Comparison of ENCODE assay signal across 26 cellular contexts in the genomic region with DNA sequence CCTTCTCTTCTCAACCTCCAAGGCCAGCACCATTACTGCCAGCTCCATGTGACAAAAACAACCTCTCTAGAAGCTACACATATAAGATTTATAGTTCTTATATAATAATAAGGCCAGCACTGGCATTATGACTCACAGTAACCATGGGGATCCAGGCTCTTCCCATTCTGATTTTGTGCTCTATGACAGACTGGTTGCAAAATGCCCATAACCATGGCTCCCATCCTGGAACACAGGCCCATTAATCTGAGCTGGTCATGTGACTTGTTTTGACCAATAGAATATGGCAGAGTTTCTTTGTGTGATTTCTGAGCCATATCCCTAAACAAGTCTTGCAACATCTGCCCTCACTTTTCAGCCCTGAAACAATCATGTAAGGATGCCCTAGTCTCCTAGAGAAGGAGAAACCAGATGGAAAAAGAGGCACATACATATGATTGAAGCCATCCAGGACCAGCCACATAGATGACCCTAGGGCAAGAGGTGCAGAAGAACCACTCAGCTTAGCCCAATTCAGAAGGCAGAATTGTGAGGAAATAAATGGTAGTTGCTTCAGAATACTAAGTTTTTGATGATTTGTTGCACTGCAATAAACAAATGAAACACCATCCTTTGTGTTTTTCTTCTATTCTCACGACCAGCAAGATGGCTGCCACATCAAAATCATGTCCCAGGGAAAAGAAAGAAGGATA.
A peak's percentile ranks its signal among the peaks of the same experiment; 100 is the strongest.
DNase-seq lines count a peak whose midpoint lies in the region; ATAC-seq, FAIRE-seq and TF ChIP-seq lines count a peak whose summit lies in the region.
"Had no signal": no experiment of that assay in that cellular context is flagged by ENCODE, and none has a peak within 500 bp of the region (broad histone marks: within the 10 kb centered on the region; RNA-seq: fewer than 3 reads in every experiment).

No MANE protein-coding gene starts in this region.

- DNase-seq in AG10803 (ENCODE audit: low read depth): peak; percentile 12
- DNase-seq in GM04504 (ENCODE audit: low read depth): peak; percentile 22
- peak; percentile 70 for DNase-seq in mammary epithelial cell
- peak; percentile 17 for DNase-seq in keratinocyte (ENCODE audit: low read depth, low spot score)
- no peak for DNase-seq in stimulated activated CD4-positive, alpha-beta T cell treated with anti-CD3 and anti-CD28 coated beads, Interleukin-4, amount 100 ng/mL, for 4 hours
- DNase-seq in germinal center (ENCODE audit: low spot score): no peak
- DNase-seq: BE2C, DMS53, IMR-90, NCI-H1694, NCI-H2081 treated with DMSO at 0.1 percent for 48 hours, NCI-H2171 treated with DMSO at 0.1 percent for 48 hours, NCI-H446, NCI-H526, OCI-M1, SHP77 treated with DMSO at 0.1 percent for 48 hours, SW 1271 had no signal

- no peak for FAIRE-seq in keratinocyte (lab: Jason Lieb, UNC)
- FAIRE-seq: A549, D721Med, GM12891, H1, HTR-8/SVneo, RCC 7860 had no signal

- no peaks in the 10 kb centered on the region for H3K79me2 ChIP-seq in mammary epithelial cell (ENCODE audit: insufficient read depth, low read length)
- H3K79me2 ChIP-seq in keratinocyte (ENCODE audit: control insufficient read depth, insufficient read depth, low read length): no peaks in the 10 kb centered on the region

- H4K20me1 ChIP-seq in mammary epithelial cell (ENCODE audit: insufficient read depth, low read length): no peaks in the 10 kb centered on the region
- H4K20me1 ChIP-seq in keratinocyte (ENCODE audit: control insufficient read depth, extremely low read depth, insufficient read depth, low read length): no peaks in the 10 kb centered on the region

- H3K4me1 ChIP-seq in mammary epithelial cell (ENCODE audit: insufficient read depth, low read length) (peaks cover 8% of the 10 kb centered on the region), keratinocyte (ENCODE audit: control insufficient read depth, extremely low read depth, insufficient read depth, low read length) (no peaks in the 10 kb centered on the region)
- H3K4me1 ChIP-seq: A549, BE2C had no signal

- in situ Hi-C loops in mammary epithelial cell (cut with MboI; ENCODE audit: low sequenced_read_pairs in 2 of 2): loop anchor here in 1 of 2 donors (25.0 kb wide), 1 partner anchor 248 kb away; no protein-coding TSS in a partner anchor

- dilution Hi-C loops in mammary epithelial cell (cut with HindIII; ENCODE audit: low sequenced_read_pairs) (no loop called here), keratinocyte (cut with MboI; ENCODE audit: extremely low pct_ligation_motif_present, low sequenced_read_pairs) (no loop called here)

- no TSS peak for BruUV-seq in mammary epithelial cell (replicated peaks; lab: Mats Ljungman, UMichigan)

- no peak overlapping the region for H3K9ac ChIP-seq in mammary epithelial cell (ENCODE audit: insufficient read depth, low read length)
- H3K9ac ChIP-seq in keratinocyte (ENCODE audit: control insufficient read depth, extremely low read depth, insufficient read depth, low read length): no peak overlapping the region

- H3K4me2 ChIP-seq in mammary epithelial cell (ENCODE audit: insufficient read depth, low read depth, low read length): no peak overlapping the region
- no peak overlapping the region for H3K4me2 ChIP-seq in keratinocyte (ENCODE audit: control insufficient read depth, extremely low read depth, insufficient read depth, low read depth, low read length)
- H3K4me2 ChIP-seq: A549 had no signal

- H3K4me3 ChIP-seq in AG10803 (ENCODE audit: low read length) (no peak overlapping the region), mammary epithelial cell (replicated peaks in 1 of 3; ENCODE audit: insufficient read depth in 1 of 3, low read depth in 2 of 3, low read length in 3 of 3) (no peak overlapping the region), keratinocyte (ENCODE audit: control insufficient read depth in 2 of 3, extremely low read depth in 1 of 3, insufficient read depth in 2 of 3, low read depth in 1 of 3, low read length in 3 of 3) (no peak overlapping the region)
- H3K4me3 ChIP-seq: A549, SK-N-MC had no signal

- H3K36me3 ChIP-seq in mammary epithelial cell (ENCODE audit: insufficient read depth, low read length) (no peaks in the 10 kb centered on the region), keratinocyte (ENCODE audit: control insufficient read depth in 2 of 2, extremely low read depth in 1 of 2, insufficient read depth in 2 of 2, low read length in 2 of 2) (no peaks in the 10 kb centered on the region)
- H3K36me3 ChIP-seq: BE2C had no signal

- H3K27ac ChIP-seq in mammary epithelial cell (ENCODE audit: insufficient read depth, low read depth, low read length) (peak overlapping the region; percentile 1), keratinocyte (ENCODE audit: control insufficient read depth, insufficient read depth, low read length) (no peak overlapping the region)
- H3K27ac ChIP-seq: A549, SK-N-MC had no signal

- H3K27me3 ChIP-seq in mammary epithelial cell (ENCODE audit: insufficient read depth, low read length): no peaks in the 10 kb centered on the region
- H3K27me3 ChIP-seq in keratinocyte (ENCODE audit: control insufficient read depth, extremely low read depth, insufficient read depth, low read length): no peaks in the 10 kb centered on the region
- H3K27me3 ChIP-seq: BE2C had no signal

- CTCF ChIA-PET in mammary epithelial cell (lab: Charles Lee; ENCODE audit: low non-redundant PET): no interaction called here

- whole genome bisulfite sequencing in mammary epithelial cell (ENCODE audit: low coverage, missing lambda C conversion rate): 32% methylated on average over 1 of the region's 1 CpG

- no peak overlapping the region for H2AFZ ChIP-seq in mammary epithelial cell (ENCODE audit: low read depth, low read length)
- no peak overlapping the region for H2AFZ ChIP-seq in keratinocyte (ENCODE audit: control insufficient read depth, low read length)

- TF ChIP-seq CTCF in AG10803 (conservative IDR thresholded peaks at IDR 0.05; ENCODE audit: low read length) (no peak), mammary epithelial cell (conservative IDR thresholded peaks at IDR 0.05 in 1 of 2, IDR thresholded peaks at IDR 0.05 in 1 of 2; ENCODE audit: extremely low read depth in 1 of 2, insufficient read depth in 1 of 2, low read depth in 1 of 2, low read length in 2 of 2) (no peak), keratinocyte (optimal IDR thresholded peaks at IDR 0.05 in 1 of 3, IDR thresholded peaks at IDR 0.05 in 1 of 3, conservative IDR thresholded peaks at IDR 0.05 in 1 of 3; ENCODE audit: extremely low read depth in 1 of 3, insufficient read depth in 2 of 3, low read length in 3 of 3) (no peak)

- intact Hi-C loops in mammary epithelial cell (cut with micrococcal nuclease): no loop called here

- H3K9me3 ChIP-seq in mammary epithelial cell (replicated peaks; ENCODE audit: insufficient read depth, low read length) (no peaks in the 10 kb centered on the region), keratinocyte (ENCODE audit: control insufficient read depth, low read depth, low read length) (no peaks in the 10 kb centered on the region)
- H3K9me3 ChIP-seq: A549, BE2C had no signal

- H3K9me1 ChIP-seq in keratinocyte (ENCODE audit: control insufficient read depth, extremely low read depth, insufficient read depth, low read length): no peaks in the 10 kb centered on the region

- no peak for ATAC-seq in GM18511 (IDR thresholded peaks at IDR 0.05; ENCODE audit: unreplicated experiment)
- ATAC-seq: A549, HCT116 had no signal

Comparison
In these comparisons a context has a peak if more than half of its experiments do, and no peak if none do; other contexts are left out.
1. DNase-seq: peak in AG10803 (single experiment), GM04504 (single experiment), mammary epithelial cell (single experiment) and keratinocyte (single experiment); none in stimulated activated CD4-positive, alpha-beta T cell treated with anti-CD3 and anti-CD28 coated beads, Interleukin-4, amount 100 ng/mL, for 4 hours (0 of 2) and germinal center (single experiment).